In genomic region chr9:91677354-91677753, GRCh38 we compare ENCODE assay signal across 20 cellular contexts.
A peak's percentile ranks its signal among the peaks of the same experiment; 100 is the strongest.
DNase-seq lines count a peak whose midpoint lies in the region; ATAC-seq and TF ChIP-seq lines count a peak whose summit lies in the region.
"Had no signal": no experiment of that assay in that cellular context is flagged by ENCODE, and none has a peak within 500 bp of the region (broad histone marks: within the 10 kb centered on the region; RNA-seq: fewer than 3 reads in every experiment).

No MANE protein-coding gene starts in this region.

- no peak for TF ChIP-seq POLR2A in esophagus muscularis mucosa (IDR thresholded peaks at IDR 0.05; ENCODE audit: low read depth)

- POLR2A ChIA-PET in AG04449 (lab: Yijun Ruan, JAX), result no interaction called here

- no peaks in the 10 kb centered on the region for H3K9me3 ChIP-seq in esophagus muscularis mucosa
- H3K9me3 ChIP-seq: Peyer's patch, SJSA1 had no signal

- WGBS in esophagus muscularis mucosa, result 53% methylated on average over 3 of the region's 3 CpGs

- H3K27me3 ChIP-seq in esophagus muscularis mucosa, result no peaks in the 10 kb centered on the region
- H3K27me3 ChIP-seq: BLaER1 treated with 17β-estradiol and CSF1 and Interleukin-3, amounts not matched to agents 10 nM and 100 nM; Peyer's patch; SJSA1 had no signal

- CTCF ChIA-PET in AG04449 (lab: Yijun Ruan, JAX), result interaction anchor here (1.0 to 1.5 kb wide), 4 partner anchors 17 to 762 kb away, joined by 3 to 4 read pairs (median 4); no protein-coding TSS in a partner anchor

- H3K27ac ChIP-seq in VCaP (peak overlapping the region; percentile 67), esophagus muscularis mucosa (replicated peaks in 1 of 4) (no peak overlapping the region)
- H3K27ac ChIP-seq: BLaER1 treated with 17β-estradiol and CSF1 and Interleukin-3, amounts not matched to agents 10 nM and 100 nM; Peyer's patch; SJSA1 had no signal

- TF ChIP-seq EP300 in esophagus muscularis mucosa (IDR thresholded peaks at IDR 0.05), result no peak

- peaks cover 0 to 8% (median 5%) of the 10 kb centered on the region in 4 donors for H3K4me1 ChIP-seq in esophagus muscularis mucosa
- H3K4me1 ChIP-seq: SJSA1 had no signal

- no peak overlapping the region for H3K4me3 ChIP-seq in AG04449 (ENCODE audit: low read depth, low read length)
- no peak overlapping the region for H3K4me3 ChIP-seq in esophagus muscularis mucosa
- H3K4me3 ChIP-seq: BLaER1 treated with 17β-estradiol and CSF1 and Interleukin-3, amounts not matched to agents 10 nM and 100 nM; Peyer's patch; SJSA1 had no signal

- no peak for ATAC-seq in HG03196 (IDR thresholded peaks at IDR 0.05; ENCODE audit: unreplicated experiment)
- no peak for ATAC-seq in GM18517 (IDR thresholded peaks at IDR 0.05; ENCODE audit: unreplicated experiment)
- no peak for ATAC-seq in HG02610 (IDR thresholded peaks at IDR 0.05; ENCODE audit: unreplicated experiment)

- TF ChIP-seq CTCF in AG04449 (IDR thresholded peaks at IDR 0.05; ENCODE audit: insufficient read depth, low read length, missing control alignments) (no peak), VCaP (conservative IDR thresholded peaks at IDR 0.05) (no peak), esophagus muscularis mucosa (IDR thresholded peaks at IDR 0.05) (no peak)

- intact Hi-C loops in esophagus muscularis mucosa (cut with DNase I), result no loop called here

- DNase-seq in AG04449 (ENCODE audit: low read depth, low spot score) (peak; percentile 56), esophagus muscularis mucosa (ENCODE audit: extremely low spot score) (peak; percentile 37), left kidney (ENCODE audit: low read depth, low spot score) (peak; percentile 51), C1 segment of cervical spinal cord (lab: John Stamatoyannopoulos, UW) (no peak)
- DNase-seq: 8988T, H7, Kasumi-1, MM.1S, NCI-H1092, NCI-H1436 treated with DMSO at 0.1 percent for 48 hours, NCI-H2029 treated with DMSO at 0.1 percent for 48 hours, NCI-H2171 treated with DMSO at 0.1 percent for 48 hours, NCI-H446 treated with DMSO at 0.1 percent for 48 hours, Peyer's patch had no signal

- no peaks in the 10 kb centered on the region for H3K36me3 ChIP-seq in esophagus muscularis mucosa
- H3K36me3 ChIP-seq: BLaER1 treated with 17β-estradiol and CSF1 and Interleukin-3, amounts not matched to agents 10 nM and 100 nM; Peyer's patch; SJSA1 had no signal

Comparison
In these comparisons a context has a peak if more than half of its experiments do, and no peak if none do; other contexts are left out.
1. DNase-seq: peak in AG04449 (single experiment), esophagus muscularis mucosa (single experiment) and left kidney (single experiment); none in C1 segment of cervical spinal cord (0 of 14).